ENCODE assay signal across 11 cellular contexts in genomic region chr11:118690553-118691304, GRCh38. TPM values are rescaled to one million over a fixed set of nuclear protein-coding genes. Genes with fewer than 3 reads are reported as not detected.
DNase-seq lines count a peak whose midpoint lies in the region; ATAC-seq and TF ChIP-seq lines count a peak whose summit lies in the region.
"Had no signal": no experiment of that assay in that cellular context is flagged by ENCODE, and none has a peak within 500 bp of the region (broad histone marks: within the 10 kb centered on the region; RNA-seq: fewer than 3 reads in every experiment).

No MANE protein-coding gene starts in this region.

- no peaks in the 10 kb centered on the region for H3K27me3 ChIP-seq in CD8-positive, alpha-beta memory T cell (ENCODE audit: insufficient read depth, low read length, poor library complexity, severe bottlenecking)
- H3K27me3 ChIP-seq in PC-9 (ENCODE audit: insufficient read depth, low read depth): no peaks in the 10 kb centered on the region
- no peaks in the 10 kb centered on the region for H3K27me3 ChIP-seq in esophagus squamous epithelium
- no peaks in the 10 kb centered on the region for H3K27me3 ChIP-seq in psoas muscle (ENCODE audit: insufficient read depth in 3 of 3, low read length in 2 of 3)

- no peak overlapping the region for H3K4me3 ChIP-seq in CD8-positive, alpha-beta memory T cell (ENCODE audit: low read length)
- H3K4me3 ChIP-seq in PC-9 (no peak overlapping the region), esophagus squamous epithelium (peak overlapping the region in 2 of 4 donors; percentile 45 to 66), psoas muscle (peak overlapping the region; percentile 69)
- H3K4me3 ChIP-seq: mucosa of descending colon had no signal

- peak overlapping the region in 6 of 7 donors; percentile 49 to 90 (median 68) for H3K4me3 Mint-ChIP-seq in CD8-positive, alpha-beta memory T cell

- no peaks in the 10 kb centered on the region for H4K20me1 ChIP-seq in PC-9 (ENCODE audit: insufficient read depth)

- H2AFZ ChIP-seq in PC-9: 0 out of 2 replicates have a peak overlapping the region, but pooled peaks have one; percentile 96

- TF ChIP-seq CTCF in PC-9 (conservative IDR thresholded peaks at IDR 0.05) (no peak), esophagus squamous epithelium (IDR thresholded peaks at IDR 0.05) (no peak), psoas muscle (IDR thresholded peaks at IDR 0.05) (no peak)

- no peaks in the 10 kb centered on the region for H3K9me3 ChIP-seq in CD8-positive, alpha-beta memory T cell (ENCODE audit: low read length)
- H3K9me3 ChIP-seq in PC-9 (ENCODE audit: insufficient read depth, low read depth): no peaks in the 10 kb centered on the region
- no peaks in the 10 kb centered on the region for H3K9me3 ChIP-seq in esophagus squamous epithelium
- no peaks in the 10 kb centered on the region for H3K9me3 ChIP-seq in psoas muscle
- H3K9me3 ChIP-seq: mucosa of descending colon had no signal

- peak overlapping the region; percentile 98 for H3K4me2 ChIP-seq in PC-9

- ATAC-seq in psoas muscle: no peak
- no peak for ATAC-seq in HG03521 (IDR thresholded peaks at IDR 0.05; ENCODE audit: unreplicated experiment)
- no peak for ATAC-seq in GM18520 (IDR thresholded peaks at IDR 0.05; ENCODE audit: unreplicated experiment)

- 76 to 77% methylated on average over 10 to 15 of the region's 15 CpGs for WGBS in esophagus squamous epithelium, 2 donors
- 81 to 84% (median 82%) methylated on average over 15 of the region's 15 CpGs for WGBS in psoas muscle, 3 donors

- H3K27ac Mint-ChIP-seq in CD8-positive, alpha-beta memory T cell: peak overlapping the region in 7 of 8 donors; percentile 49 to 98 (median 79)

- no peak overlapping the region for H3K27ac ChIP-seq in CD8-positive, alpha-beta memory T cell (ENCODE audit: low read depth, low read length)
- H3K27ac ChIP-seq in PC-9: no peak overlapping the region
- peak overlapping the region; percentile 64 to 84 (median 82) for H3K27ac ChIP-seq in esophagus squamous epithelium
- H3K27ac ChIP-seq in psoas muscle: peak overlapping the region; percentile 80

- no peak for TF ChIP-seq POLR2A in esophagus squamous epithelium (IDR thresholded peaks at IDR 0.05)

- H3K36me3 Mint-ChIP-seq in CD8-positive, alpha-beta memory T cell: no peaks in the 10 kb centered on the region

- no peaks in the 10 kb centered on the region for H3K9me2 ChIP-seq in PC-9 (ENCODE audit: insufficient read depth)

- POLR2A ChIA-PET in CD8-positive, alpha-beta memory T cell (lab: Charles Lee): interaction anchor here (0.6 to 3.8 kb wide), 4 partner anchors 14 to 239 kb away, joined by 3 to 26 read pairs (median 8); partner anchors contain the start of gene DDX6
- POLR2A ChIA-PET in PC-9 (lab: Charles Lee; ENCODE audit: unreplicated experiment): interaction anchor here (0.6 kb wide), 1 partner anchor 307 kb away, joined by 3 read pairs; no protein-coding TSS in a partner anchor

- intact Hi-C loops in PC-9 (cut with micrococcal nuclease; ENCODE audit: unreplicated experiment): loop anchor here (1.0 to 5.0 kb wide), 6 partner anchors 67 to 266 kb away; partner anchors contain the start of gene UPK2
- intact Hi-C loops in esophagus squamous epithelium (cut with DNase I): loop anchor here (5.0 kb wide), 2 partner anchors 97 to 267 kb away; partner anchors contain the start of gene UPK2
- intact Hi-C loops in psoas muscle (cut with DNase I): loop anchor here in 1 of 2 donors (2.0 kb wide), 1 partner anchor 268 kb away; no protein-coding TSS in a partner anchor

- no TSS peak for BruUV-seq in PC-9 (replicated peaks; lab: Mats Ljungman, UMichigan)

- peaks cover 54 to 62% (median 61%) of the 10 kb centered on the region in 3 donors for H3K4me1 Mint-ChIP-seq in CD8-positive, alpha-beta memory T cell

- H3K27me3 Mint-ChIP-seq in CD8-positive, alpha-beta memory T cell: peaks cover 0 to 5% of the 10 kb centered on the region in 2 donors

- H3K36me3 ChIP-seq in CD8-positive, alpha-beta memory T cell (ENCODE audit: insufficient read depth, low read length): no peaks in the 10 kb centered on the region
- H3K36me3 ChIP-seq in PC-9 (ENCODE audit: low read depth) (no peaks in the 10 kb centered on the region), esophagus squamous epithelium (no peaks in the 10 kb centered on the region), psoas muscle (ENCODE audit: insufficient read depth in 1 of 2, low read depth in 1 of 2) (no peaks in the 10 kb centered on the region)

- DNase-seq in CD8-positive, alpha-beta memory T cell: no peak
- DNase-seq in PC-9 (peak in 1 of 2 experiments; percentile 28), esophagus squamous epithelium (lab: John Stamatoyannopoulos, UW) (no peak), psoas muscle (no peak), NCI-H1092 treated with DMSO at 0.1 percent for 48 hours (lab: John Stamatoyannopoulos, UW) (no peak), NCI-H2107 (lab: John Stamatoyannopoulos, UW) (no peak)

- no peaks in the 10 kb centered on the region for H3F3A ChIP-seq in PC-9 (ENCODE audit: insufficient read depth, low read depth)

- no peaks in the 10 kb centered on the region for H3K79me2 ChIP-seq in PC-9 (ENCODE audit: low read depth)

- H3K4me1 ChIP-seq in CD8-positive, alpha-beta memory T cell (ENCODE audit: insufficient read depth, low read length): peaks cover 54% of the 10 kb centered on the region
- H3K4me1 ChIP-seq in PC-9 (replicated peaks; ENCODE audit: insufficient read depth): peaks cover 5% of the 10 kb centered on the region
- peaks cover 22 to 45% (median 34%) of the 10 kb centered on the region in 3 donors for H3K4me1 ChIP-seq in esophagus squamous epithelium
- peaks cover 11% of the 10 kb centered on the region for H3K4me1 ChIP-seq in psoas muscle

- H3K9me3 Mint-ChIP-seq in CD8-positive, alpha-beta memory T cell: no peaks in the 10 kb centered on the region

- CTCF ChIA-PET in CD8-positive, alpha-beta memory T cell (lab: Charles Lee): interaction anchor here (0.6 to 5.5 kb wide), 27 partner anchors 9 to 267 kb away, joined by 3 to 122 read pairs (median 6); partner anchors contain the start of genes DDX6 and UPK2
- CTCF ChIA-PET in PC-9 (lab: Charles Lee): interaction anchor here (0.6 kb wide), 1 partner anchor 51 kb away, joined by 4 read pairs; no protein-coding TSS in a partner anchor

RNA-seq across cellular contexts. Expression of gene TREH, which starts 11.3 kb away (rescaled TPM):
- total RNA-seq in CD8-positive, alpha-beta memory T cell: not detected
- polyA plus RNA-seq in CD8-positive, alpha-beta memory T cell: not detected
- total RNA-seq in PC-9 (2021) (not detected in 2 replicates), esophagus squamous epithelium (under 1 TPM in 2 of 4 donors, not detected in 2; 0.09 to 0.57 TPM), psoas muscle (not detected)
- under 1 TPM; 0.17 to 0.23 (median 0.17) TPM for polyA plus RNA-seq in psoas muscle
- total RNA-seq: epithelial cell of proximal tubule, RPMI7951 had no signal

Comparison
In these comparisons a context has a peak if more than half of its experiments do, and no peak if none do; other contexts are left out.
1. H3K27ac ChIP-seq: peak in esophagus squamous epithelium (4 of 4) and psoas muscle (single experiment); none in CD8-positive, alpha-beta memory T cell (single experiment) and PC-9 (single experiment).